9 cellular contexts compared by ENCODE assay signal in genomic region chr17:73591278-73592078, GRCh38. TPM values are rescaled to one million over a fixed set of nuclear protein-coding genes. Genes with fewer than 3 reads are reported as not detected.
DNase-seq lines count a peak whose midpoint lies in the region; ATAC-seq lines count a peak whose summit lies in the region.
"Had no signal": no experiment of that assay in that cellular context is flagged by ENCODE, and none has a peak within 500 bp of the region (broad histone marks: within the 10 kb centered on the region; RNA-seq: fewer than 3 reads in every experiment).

No MANE protein-coding gene starts in this region.

- peaks cover 8% of the 10 kb centered on the region for H3K36me3 Mint-ChIP-seq in activated CD8-positive, alpha-beta T cell treated with anti-CD3 and anti-CD28 coated beads, Interleukin-2, amount 10 ng/mL, durations not matched to agents 7 days and 5 days (ENCODE audit: low read depth)

- ATAC-seq in GM19467 (IDR thresholded peaks at IDR 0.05; ENCODE audit: unreplicated experiment) (peak; percentile 75), HG03378 (IDR thresholded peaks at IDR 0.05; ENCODE audit: unreplicated experiment) (peak; percentile 73)
- peak; percentile 76 for ATAC-seq in activated CD8-positive, alpha-beta T cell treated with anti-CD3 and anti-CD28 coated beads, Interleukin-2, amount 10 ng/mL, durations not matched to agents 7 days and 5 days

- CTCF ChIA-PET in activated CD8-positive, alpha-beta T cell treated with anti-CD3 and anti-CD28 coated beads, Interleukin-2, amount 10 ng/mL, durations not matched to agents 7 days and 5 days (lab: Charles Lee), result interaction anchor here (0.7 to 2.4 kb wide), 7 partner anchors 17 to 221 kb away, joined by 3 to 11 read pairs (median 4); no protein-coding TSS in a partner anchor

- H3K9me3 Mint-ChIP-seq in activated CD8-positive, alpha-beta T cell treated with anti-CD3 and anti-CD28 coated beads, Interleukin-2, amount 10 ng/mL, durations not matched to agents 7 days and 5 days (ENCODE audit: insufficient read depth), result no peaks in the 10 kb centered on the region

- POLR2A ChIA-PET in activated CD8-positive, alpha-beta T cell treated with anti-CD3 and anti-CD28 coated beads, Interleukin-2, amount 10 ng/mL, durations not matched to agents 7 days and 5 days (lab: Charles Lee), result interaction anchor here (0.8 to 2.1 kb wide), 5 partner anchors 8 to 40 kb away, joined by 3 to 8 read pairs (median 3); no protein-coding TSS in a partner anchor

- peaks cover 92% of the 10 kb centered on the region for H3K4me1 Mint-ChIP-seq in activated CD8-positive, alpha-beta T cell treated with anti-CD3 and anti-CD28 coated beads, Interleukin-2, amount 10 ng/mL, durations not matched to agents 7 days and 5 days (ENCODE audit: low read depth)

- peak; percentile 83 for DNase-seq in activated CD8-positive, alpha-beta T cell treated with anti-CD3 and anti-CD28 coated beads, Interleukin-2, amount 10 ng/mL, durations not matched to agents 7 days and 5 days
- DNase-seq in stimulated activated CD8-positive, alpha-beta memory T cell treated with anti-CD3 and anti-CD28 coated beads, Interleukin-12 subunit alpha, Interleukin-12 subunit beta, amount 100 ng/mL, for 1 hour (ENCODE audit: low read depth), result peak; percentile 27
- no peak for DNase-seq in HuH-7.5 (ENCODE audit: low spot score)
- no peak for DNase-seq in H4 (ENCODE audit: low spot score)
- DNase-seq in MV-4-11 (lab: John Stamatoyannopoulos, UW), result no peak
- DNase-seq in dedifferentiated amniotic fluid mesenchymal stem cell (ENCODE audit: extremely low spot score), result no peak
- DNase-seq: left cardiac atrium had no signal

- H3K27ac Mint-ChIP-seq in activated CD8-positive, alpha-beta T cell treated with anti-CD3 and anti-CD28 coated beads, Interleukin-2, amount 10 ng/mL, durations not matched to agents 7 days and 5 days, result peak overlapping the region; percentile 89

- H3K4me3 Mint-ChIP-seq in activated CD8-positive, alpha-beta T cell treated with anti-CD3 and anti-CD28 coated beads, Interleukin-2, amount 10 ng/mL, durations not matched to agents 7 days and 5 days, result peak overlapping the region; percentile 59

- no peaks in the 10 kb centered on the region for H3K27me3 Mint-ChIP-seq in activated CD8-positive, alpha-beta T cell treated with anti-CD3 and anti-CD28 coated beads, Interleukin-2, amount 10 ng/mL, durations not matched to agents 7 days and 5 days (ENCODE audit: low read depth)

RNA-seq across cellular contexts. Expression of gene SDK2, which starts 52.8 kb away (rescaled TPM):
- total RNA-seq in activated CD8-positive, alpha-beta T cell treated with anti-CD3 and anti-CD28 coated beads, Interleukin-2, amount 10 ng/mL, durations not matched to agents 7 days and 5 days, result 10 to 100 TPM; 18.4 to 20.0 TPM
- 0.46 and 1.0 TPM in 2 replicates for total RNA-seq in H4 (2014; rRNA removed; shearing (Covaris generic))

Comparison
In these comparisons a context has a peak if more than half of its experiments do, and no peak if none do; other contexts are left out.
1. DNase-seq: peak in activated CD8-positive, alpha-beta T cell treated with anti-CD3 and anti-CD28 coated beads, Interleukin-2, amount 10 ng/mL, durations not matched to agents 7 days and 5 days (single experiment) and stimulated activated CD8-positive, alpha-beta memory T cell treated with anti-CD3 and anti-CD28 coated beads, Interleukin-12 subunit alpha, Interleukin-12 subunit beta, amount 100 ng/mL, for 1 hour (single experiment); none in HuH-7.5 (single experiment), H4 (single experiment), MV-4-11 (single experiment) and dedifferentiated amniotic fluid mesenchymal stem cell (single experiment).
2. Peak in every context shown above with its lines, with median percentiles within 50 percentile points of each other: ATAC-seq.